In genomic region chr4:66048861-66049260, GRCh38 we compare ENCODE assay signal across 16 cellular contexts.
"Had no signal": no experiment of that assay in that cellular context is flagged by ENCODE, and none has a peak within 500 bp of the region (broad histone marks: within the 10 kb centered on the region; RNA-seq: fewer than 3 reads in every experiment).

No MANE protein-coding gene starts in this region.

- H3K9me3 ChIP-seq: right lobe of liver, testis, upper lobe of right lung had no signal

- H3K27ac ChIP-seq: foreskin keratinocyte, heart left ventricle, psoas muscle, right lobe of liver, testis, upper lobe of right lung had no signal

- H3K4me1 ChIP-seq: foreskin keratinocyte, heart left ventricle, psoas muscle, right lobe of liver, testis, upper lobe of right lung had no signal

- H3K36me3 ChIP-seq: heart left ventricle, right lobe of liver, upper lobe of right lung had no signal

- DNase-seq: activated CD4-positive, alpha-beta T cell treated with anti-CD3 and anti-CD28 coated beads for 48 hours; activated naive CD4-positive, alpha-beta T cell; activated naive CD8-positive, alpha-beta T cell treated with anti-CD3 and anti-CD28 coated beads, Interleukin-2, amount 50 U/mL, for 24 hours; endodermal cell; erythroblast; foreskin keratinocyte; heart left ventricle; left colon; mammary epithelial cell; psoas muscle; right lobe of liver; stimulated activated CD4-positive, alpha-beta T cell treated with anti-CD3 and anti-CD28 coated beads, Interleukin-2, amount 100 ng/mL, for 24 hours; stimulated activated naive CD8-positive, alpha-beta T cell treated with anti-CD3 and anti-CD28 coated beads, Interleukin-15, Interleukin-2, amounts not matched to agents 100 U/mL and 50 U/mL, for 24 hours; T-helper 1 cell; testis; upper lobe of right lung had no signal

- H3K27me3 ChIP-seq: foreskin keratinocyte, heart left ventricle, right lobe of liver, testis, upper lobe of right lung had no signal

- H3K4me3 ChIP-seq: heart left ventricle, psoas muscle, right lobe of liver, testis, upper lobe of right lung had no signal
